12 cellular contexts compared by ENCODE assay signal in genomic region chr15:65087873-65088642, GRCh38. TPM values are rescaled to one million over a fixed set of nuclear protein-coding genes. Genes with fewer than 3 reads are reported as not detected.
DNase-seq lines count a peak whose midpoint lies in the region; ATAC-seq and TF ChIP-seq lines count a peak whose summit lies in the region.
"Had no signal": no experiment of that assay in that cellular context is flagged by ENCODE, and none has a peak within 500 bp of the region (broad histone marks: within the 10 kb centered on the region; RNA-seq: fewer than 3 reads in every experiment).

No MANE protein-coding gene starts in this region.

- H3K36me3 ChIP-seq in gastrocnemius medialis, result no peaks in the 10 kb centered on the region
- H3K36me3 ChIP-seq: pancreas had no signal

- no peak for TF ChIP-seq POLR2A in gastrocnemius medialis (IDR thresholded peaks at IDR 0.05)

- no peaks in the 10 kb centered on the region for H3K4me1 Mint-ChIP-seq in activated naive CD4-positive, alpha-beta T cell treated with anti-CD3 and anti-CD28 coated beads for 36 hours (ENCODE audit: low read depth)
- H3K4me1 Mint-ChIP-seq: activated B cell treated with CpG ODN at 0.5 μM for 24 hours had no signal

- H3K27ac ChIP-seq in cingulate gyrus (ENCODE audit: low read depth, low read length), result peak overlapping the region; percentile 43
- H3K27ac ChIP-seq in gastrocnemius medialis, result peak overlapping the region; percentile 59 to 81 (median 70)
- H3K27ac ChIP-seq: pancreas had no signal

- H3K4me3 Mint-ChIP-seq in activated naive CD4-positive, alpha-beta T cell treated with anti-CD3 and anti-CD28 coated beads for 36 hours, result no peak overlapping the region
- H3K4me3 Mint-ChIP-seq: activated B cell treated with CpG ODN at 0.5 μM for 24 hours; activated T-cell treated with anti-CD3 and anti-CD28 coated beads, Interleukin-2, amount 50 U/mL, for 24 hours had no signal

- no peaks in the 10 kb centered on the region for H3K27me3 ChIP-seq in gastrocnemius medialis
- H3K27me3 ChIP-seq: pancreas had no signal

- intact Hi-C loops in gastrocnemius medialis (cut with DNase I; ENCODE audit: low total_unique reads), result no loop called here
- intact Hi-C loops in activated naive CD4-positive, alpha-beta T cell treated with anti-CD3 and anti-CD28 coated beads for 36 hours (cut with micrococcal nuclease), result no loop called here

- in situ Hi-C loops in gastrocnemius medialis (cut with MboI; ENCODE audit: low sequenced_read_pairs in 4 of 4), result loop anchor here in 2 of 4 donors (5.0 to 10.0 kb wide), 2 partner anchors 36 to 53 kb away; no protein-coding TSS in a partner anchor

- H3K9me3 Mint-ChIP-seq in activated naive CD4-positive, alpha-beta T cell treated with anti-CD3 and anti-CD28 coated beads for 36 hours, result no peaks in the 10 kb centered on the region
- H3K9me3 Mint-ChIP-seq: activated B cell treated with CpG ODN at 0.5 μM for 24 hours; activated T-cell treated with anti-CD3 and anti-CD28 coated beads, Interleukin-2, amount 50 U/mL, for 24 hours had no signal

- ATAC-seq in left lobe of liver (peak; percentile 72), gastrocnemius medialis (peak; percentile 65 to 73)

- H3K27ac Mint-ChIP-seq in activated naive CD4-positive, alpha-beta T cell treated with anti-CD3 and anti-CD28 coated beads for 36 hours, result no peak overlapping the region
- H3K27ac Mint-ChIP-seq: activated B cell treated with CpG ODN at 0.5 μM for 24 hours; activated T-cell treated with anti-CD3 and anti-CD28 coated beads, Interleukin-2, amount 50 U/mL, for 24 hours had no signal

- CTCF ChIA-PET in activated naive CD4-positive, alpha-beta T cell treated with anti-CD3 and anti-CD28 coated beads for 36 hours (lab: Charles Lee), result interaction anchor here (0.7 to 2.3 kb wide), 3 partner anchors 10 to 77 kb away, joined by 3 to 8 read pairs (median 4); no protein-coding TSS in a partner anchor

- no peaks in the 10 kb centered on the region for H3K9me3 ChIP-seq in gastrocnemius medialis
- H3K9me3 ChIP-seq: pancreas had no signal

- peak overlapping the region in 1 of 4 donors; percentile 6 for H3K4me3 ChIP-seq in gastrocnemius medialis
- H3K4me3 ChIP-seq: pancreas had no signal

- peaks cover under 1% of the 10 kb centered on the region for H3K27me3 Mint-ChIP-seq in activated naive CD4-positive, alpha-beta T cell treated with anti-CD3 and anti-CD28 coated beads for 36 hours (ENCODE audit: low read depth)

- H3K4me1 ChIP-seq in gastrocnemius medialis, result peaks cover 30 to 33% of the 10 kb centered on the region in 2 donors
- H3K4me1 ChIP-seq: pancreas had no signal

- TF ChIP-seq CTCF in gastrocnemius medialis (IDR thresholded peaks at IDR 0.05 in 4 of 5, conservative IDR thresholded peaks at IDR 0.05 in 1 of 5), result no peak

- DNase-seq in GM03348 (ENCODE audit: low spot score), result peak; percentile 30
- peak; percentile 82 for DNase-seq in left lobe of liver (ENCODE audit: low spot score)
- DNase-seq in gastrocnemius medialis, result peak in 1 of 2 donors; percentile 55
- no peak for DNase-seq in dedifferentiated amniotic fluid mesenchymal stem cell (ENCODE audit: extremely low spot score)
- DNase-seq in DMS153 (lab: John Stamatoyannopoulos, UW), result no peak
- no peak for DNase-seq in NCI-H2171 (lab: John Stamatoyannopoulos, UW)
- no peak for DNase-seq in activated naive CD4-positive, alpha-beta T cell treated with anti-CD3 and anti-CD28 coated beads for 36 hours
- DNase-seq: activated B cell treated with CpG ODN at 0.5 μM for 24 hours; activated T-cell treated with anti-CD3 and anti-CD28 coated beads, Interleukin-2, amount 50 U/mL, for 24 hours; pancreas had no signal

- H3K36me3 Mint-ChIP-seq in activated naive CD4-positive, alpha-beta T cell treated with anti-CD3 and anti-CD28 coated beads for 36 hours (ENCODE audit: low read depth), result peaks cover 2% of the 10 kb centered on the region

RNA-seq across cellular contexts. Expression of gene KBTBD13, which starts 11.5 kb away (rescaled TPM):
- total RNA-seq in left lobe of liver, result not detected
- total RNA-seq in gastrocnemius medialis, result 1 to 10 TPM in 2 of 4 donors, under 1 TPM in 2; 0.46 to 1.4 (median 1.1) TPM
- total RNA-seq in activated naive CD4-positive, alpha-beta T cell treated with anti-CD3 and anti-CD28 coated beads for 36 hours, result not detected
- total RNA-seq: activated B cell treated with CpG ODN at 0.5 μM for 24 hours, Daoy, pancreas had no signal

RNA-seq across cellular contexts. Expression of gene RASL12, which starts 20.3 kb away (rescaled TPM):
- total RNA-seq in left lobe of liver (0.15 TPM), gastrocnemius medialis (1 to 10 TPM; 2.8 to 8.2 (median 5.4) TPM)
- not detected for total RNA-seq in activated naive CD4-positive, alpha-beta T cell treated with anti-CD3 and anti-CD28 coated beads for 36 hours
- total RNA-seq: activated B cell treated with CpG ODN at 0.5 μM for 24 hours had no signal

RNA-seq across cellular contexts. Expression of gene UBAP1L, which starts 26.9 kb away (rescaled TPM):
- total RNA-seq in left lobe of liver (5.5 TPM), gastrocnemius medialis (1 to 10 TPM in 2 of 4 donors, under 1 TPM in 2; 0.65 to 3.3 (median 1.4) TPM)
- 1 to 10 TPM; 1.6 to 1.9 TPM for total RNA-seq in activated naive CD4-positive, alpha-beta T cell treated with anti-CD3 and anti-CD28 coated beads for 36 hours

RNA-seq across cellular contexts. Expression of gene SLC51B, which starts 42.9 kb away (rescaled TPM):
- total RNA-seq in left lobe of liver, result 0.75 TPM
- total RNA-seq in gastrocnemius medialis, result not detected
- not detected for total RNA-seq in activated naive CD4-positive, alpha-beta T cell treated with anti-CD3 and anti-CD28 coated beads for 36 hours
- total RNA-seq: activated B cell treated with CpG ODN at 0.5 μM for 24 hours, Daoy had no signal

RNA-seq across cellular contexts. Expression of gene PDCD7, which starts 45.5 kb away (rescaled TPM):
- 9.7 TPM for total RNA-seq in left lobe of liver
- 10 to 100 TPM; 10.4 to 15.7 (median 12.4) TPM for total RNA-seq in gastrocnemius medialis
- total RNA-seq in activated naive CD4-positive, alpha-beta T cell treated with anti-CD3 and anti-CD28 coated beads for 36 hours, result 10 to 100 TPM; 28.6 to 31.5 TPM

Comparison
In these comparisons a context has a peak if more than half of its experiments do, and no peak if none do; other contexts are left out.
1. DNase-seq: peak in GM03348 (single experiment) and left lobe of liver (single experiment); none in dedifferentiated amniotic fluid mesenchymal stem cell (single experiment), DMS153 (single experiment), NCI-H2171 (single experiment) and activated naive CD4-positive, alpha-beta T cell treated with anti-CD3 and anti-CD28 coated beads for 36 hours (single experiment).